In the genomic region with DNA sequence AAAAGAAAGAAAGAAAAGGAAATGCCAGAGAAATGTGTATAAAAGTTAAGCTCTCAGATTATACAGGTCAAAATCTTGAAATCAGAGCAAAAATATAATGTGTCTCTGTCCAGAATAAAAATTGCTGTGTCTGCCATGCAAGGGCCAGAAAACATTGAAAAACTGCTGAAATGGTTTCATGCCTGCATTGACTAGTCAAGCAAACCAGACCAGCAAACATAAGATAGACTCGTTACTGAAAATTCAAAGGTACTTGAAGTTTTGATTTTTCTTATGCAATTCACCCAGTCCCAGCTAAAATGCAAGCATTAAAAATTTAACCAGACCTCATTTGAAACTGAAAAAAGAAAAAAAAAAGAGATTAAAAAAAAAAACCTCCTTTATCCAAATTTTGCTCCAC, we compare ENCODE assay signal across 7 cellular contexts. TPM values are rescaled to one million over a fixed set of nuclear protein-coding genes. Genes with fewer than 3 reads are reported as not detected.
"Had no signal": no experiment of that assay in that cellular context is flagged by ENCODE, and none has a peak within 500 bp of the region (broad histone marks: within the 10 kb centered on the region; RNA-seq: fewer than 3 reads in every experiment).

No MANE protein-coding gene starts in this region.

- DNase-seq: GDM1, GF-D8 had no signal

- ATAC-seq: GM12878 had no signal

- FAIRE-seq: GM12878, GM12891, GM12892, GM18507, GM19239 had no signal

RNA-seq across cellular contexts. Expression of a gene that starts 37.2 kb away (rescaled TPM):
- total RNA-seq: GM12878 had no signal
